In genomic region chr11:35404397-35404775, GRCh38 we compare ENCODE assay signal across 1 cellular context.
TF ChIP-seq lines count a peak whose summit lies in the region.

No MANE protein-coding gene starts in this region.

TF ChIP-seq in K562, 482 proteins besides CTCF, POLR2A, EP300 and RAD21 (continued from another document):
- TF ChIP-seq ZNF407 (IDR thresholded peaks at IDR 0.05; ENCODE audit: low read depth) (no peak), ZFP30 (CRISPR knock-in tag; IDR thresholded peaks at IDR 0.05; ENCODE audit: borderline replicate concordance) (no peak)
